ENCODE assay signal across 1 cellular context in the genomic region with DNA sequence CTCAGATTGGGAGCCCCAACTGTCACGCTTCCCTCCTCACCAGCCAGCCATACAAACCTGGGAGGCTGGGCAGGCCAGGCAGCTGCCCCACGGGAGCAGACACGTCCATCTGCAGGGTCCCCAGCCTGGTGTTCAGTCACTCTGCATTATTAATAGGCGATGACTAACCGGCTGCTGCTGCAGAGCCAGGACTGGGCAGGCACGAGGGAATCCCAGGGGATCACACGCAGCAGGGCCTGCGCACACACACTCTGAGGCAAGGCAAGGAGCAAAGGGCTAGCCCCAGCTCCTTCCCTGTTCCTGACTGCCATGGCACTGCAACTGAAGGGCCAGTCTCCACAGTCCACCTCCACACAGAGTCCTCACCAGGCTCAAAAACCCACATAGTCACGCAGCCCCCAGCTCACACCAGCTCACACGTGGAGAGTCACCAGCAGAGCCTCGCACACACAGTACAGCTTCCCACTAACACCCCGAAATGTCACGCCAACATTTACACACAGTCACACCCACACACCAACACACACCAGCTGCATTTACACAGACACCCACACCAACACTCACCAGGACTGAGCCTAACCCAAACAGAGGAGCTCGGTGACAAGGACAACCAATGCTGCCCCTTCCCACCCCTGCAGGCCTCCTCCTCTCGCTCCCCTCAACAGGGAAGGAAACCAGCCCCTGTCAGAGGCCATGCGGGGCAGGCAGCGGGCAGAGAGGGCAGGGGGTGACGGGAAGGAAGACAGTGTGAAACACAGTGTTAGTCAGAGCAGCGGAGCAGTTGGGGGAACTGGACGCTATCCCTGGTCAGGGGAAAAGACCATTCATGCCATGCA.
TF ChIP-seq lines count a peak whose summit lies in the region.

No MANE protein-coding gene starts in this region.

TF ChIP-seq in GM23338, 12 proteins besides CTCF, POLR2A, EP300 and RAD21 (continued from another document):
- TF ChIP-seq, protein P1, sequence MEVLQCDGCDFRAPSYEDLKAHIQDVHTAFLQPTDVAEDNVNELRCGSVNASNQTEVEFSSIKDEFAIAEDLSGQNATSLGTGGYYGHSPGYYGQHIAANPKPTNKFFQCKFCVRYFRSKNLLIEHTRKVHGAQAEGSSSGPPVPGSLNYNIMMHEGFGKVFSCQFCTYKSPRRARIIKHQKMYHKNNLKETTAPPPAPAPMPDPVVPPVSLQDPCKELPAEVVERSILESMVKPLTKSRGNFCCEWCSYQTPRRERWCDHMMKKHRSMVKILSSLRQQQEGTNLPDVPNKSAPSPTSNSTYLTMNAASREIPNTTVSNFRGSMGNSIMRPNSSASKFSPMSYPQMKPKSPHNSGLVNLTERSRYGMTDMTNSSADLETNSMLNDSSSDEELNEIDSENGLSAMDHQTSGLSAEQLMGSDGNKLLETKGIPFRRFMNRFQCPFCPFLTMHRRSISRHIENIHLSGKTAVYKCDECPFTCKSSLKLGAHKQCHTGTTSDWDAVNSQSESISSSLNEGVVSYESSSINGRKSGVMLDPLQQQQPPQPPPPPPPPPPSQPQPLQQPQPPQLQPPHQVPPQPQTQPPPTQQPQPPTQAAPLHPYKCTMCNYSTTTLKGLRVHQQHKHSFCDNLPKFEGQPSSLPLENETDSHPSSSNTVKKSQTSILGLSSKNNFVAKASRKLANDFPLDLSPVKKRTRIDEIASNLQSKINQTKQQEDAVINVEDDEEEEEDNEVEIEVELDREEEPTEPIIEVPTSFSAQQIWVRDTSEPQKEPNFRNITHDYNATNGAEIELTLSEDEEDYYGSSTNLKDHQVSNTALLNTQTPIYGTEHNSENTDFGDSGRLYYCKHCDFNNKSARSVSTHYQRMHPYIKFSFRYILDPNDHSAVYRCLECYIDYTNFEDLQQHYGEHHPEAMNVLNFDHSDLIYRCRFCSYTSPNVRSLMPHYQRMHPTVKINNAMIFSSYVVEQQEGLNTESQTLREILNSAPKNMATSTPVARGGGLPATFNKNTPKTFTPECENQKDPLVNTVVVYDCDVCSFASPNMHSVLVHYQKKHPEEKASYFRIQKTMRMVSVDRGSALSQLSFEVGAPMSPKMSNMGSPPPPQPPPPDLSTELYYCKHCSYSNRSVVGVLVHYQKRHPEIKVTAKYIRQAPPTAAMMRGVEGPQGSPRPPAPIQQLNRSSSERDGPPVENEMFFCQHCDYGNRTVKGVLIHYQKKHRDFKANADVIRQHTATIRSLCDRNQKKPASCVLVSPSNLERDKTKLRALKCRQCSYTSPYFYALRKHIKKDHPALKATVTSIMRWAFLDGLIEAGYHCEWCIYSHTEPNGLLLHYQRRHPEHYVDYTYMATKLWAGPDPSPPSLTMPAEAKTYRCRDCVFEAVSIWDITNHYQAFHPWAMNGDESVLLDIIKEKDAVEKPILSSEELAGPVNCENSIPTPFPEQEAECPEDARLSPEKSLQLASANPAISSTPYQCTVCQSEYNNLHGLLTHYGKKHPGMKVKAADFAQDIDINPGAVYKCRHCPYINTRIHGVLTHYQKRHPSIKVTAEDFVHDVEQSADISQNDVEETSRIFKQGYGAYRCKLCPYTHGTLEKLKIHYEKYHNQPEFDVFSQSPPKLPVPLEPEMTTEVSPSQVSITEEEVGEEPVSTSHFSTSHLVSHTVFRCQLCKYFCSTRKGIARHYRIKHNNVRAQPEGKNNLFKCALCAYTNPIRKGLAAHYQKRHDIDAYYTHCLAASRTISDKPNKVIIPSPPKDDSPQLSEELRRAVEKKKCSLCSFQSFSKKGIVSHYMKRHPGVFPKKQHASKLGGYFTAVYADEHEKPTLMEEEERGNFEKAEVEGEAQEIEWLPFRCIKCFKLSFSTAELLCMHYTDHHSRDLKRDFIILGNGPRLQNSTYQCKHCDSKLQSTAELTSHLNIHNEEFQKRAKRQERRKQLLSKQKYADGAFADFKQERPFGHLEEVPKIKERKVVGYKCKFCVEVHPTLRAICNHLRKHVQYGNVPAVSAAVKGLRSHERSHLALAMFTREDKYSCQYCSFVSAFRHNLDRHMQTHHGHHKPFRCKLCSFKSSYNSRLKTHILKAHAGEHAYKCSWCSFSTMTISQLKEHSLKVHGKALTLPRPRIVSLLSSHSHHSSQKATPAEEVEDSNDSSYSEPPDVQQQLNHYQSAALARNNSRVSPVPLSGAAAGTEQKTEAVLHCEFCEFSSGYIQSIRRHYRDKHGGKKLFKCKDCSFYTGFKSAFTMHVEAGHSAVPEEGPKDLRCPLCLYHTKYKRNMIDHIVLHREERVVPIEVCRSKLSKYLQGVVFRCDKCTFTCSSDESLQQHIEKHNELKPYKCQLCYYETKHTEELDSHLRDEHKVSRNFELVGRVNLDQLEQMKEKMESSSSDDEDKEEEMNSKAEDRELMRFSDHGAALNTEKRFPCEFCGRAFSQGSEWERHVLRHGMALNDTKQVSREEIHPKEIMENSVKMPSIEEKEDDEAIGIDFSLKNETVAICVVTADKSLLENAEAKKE (CRISPR knock-in tag; IDR thresholded peaks at IDR 0.05) = no peak
- no peak for TF ChIP-seq POLR2AphosphoS5 (IDR thresholded peaks at IDR 0.05; ENCODE audit: low read depth)
- TF ChIP-seq, protein P2, sequence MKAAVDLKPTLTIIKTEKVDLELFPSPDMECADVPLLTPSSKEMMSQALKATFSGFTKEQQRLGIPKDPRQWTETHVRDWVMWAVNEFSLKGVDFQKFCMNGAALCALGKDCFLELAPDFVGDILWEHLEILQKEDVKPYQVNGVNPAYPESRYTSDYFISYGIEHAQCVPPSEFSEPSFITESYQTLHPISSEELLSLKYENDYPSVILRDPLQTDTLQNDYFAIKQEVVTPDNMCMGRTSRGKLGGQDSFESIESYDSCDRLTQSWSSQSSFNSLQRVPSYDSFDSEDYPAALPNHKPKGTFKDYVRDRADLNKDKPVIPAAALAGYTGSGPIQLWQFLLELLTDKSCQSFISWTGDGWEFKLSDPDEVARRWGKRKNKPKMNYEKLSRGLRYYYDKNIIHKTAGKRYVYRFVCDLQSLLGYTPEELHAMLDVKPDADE (IDR thresholded peaks at IDR 0.05) = no peak
- no peak for TF ChIP-seq STAT1 (IDR thresholded peaks at IDR 0.05; ENCODE audit: unreplicated experiment)
- no peak for TF ChIP-seq JUNB (IDR thresholded peaks at IDR 0.05; ENCODE audit: unreplicated experiment)
